26 cellular contexts compared by ENCODE assay signal in the genomic region with DNA sequence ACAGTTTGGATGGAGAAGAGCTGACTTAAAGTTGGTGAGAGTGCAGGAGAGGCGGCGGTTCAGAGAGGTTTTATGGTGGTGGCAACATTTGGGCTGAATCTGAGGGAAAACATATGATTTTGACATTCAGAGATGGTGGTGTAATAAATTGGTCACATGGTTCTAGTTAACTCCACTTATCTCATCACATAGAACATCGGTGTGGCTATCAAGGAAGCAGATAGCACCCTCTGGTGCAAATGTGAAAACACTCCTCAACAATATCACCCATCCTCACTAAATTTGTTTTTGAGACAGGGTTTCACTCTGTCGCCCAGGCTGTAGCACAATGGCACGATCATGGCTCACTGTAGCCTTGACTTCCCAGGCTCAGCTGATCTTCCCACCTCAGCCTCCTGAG. TPM values are rescaled to one million over a fixed set of nuclear protein-coding genes. Genes with fewer than 3 reads are reported as not detected.
A peak's percentile ranks its signal among the peaks of the same experiment; 100 is the strongest.
DNase-seq lines count a peak whose midpoint lies in the region; FAIRE-seq and TF ChIP-seq lines count a peak whose summit lies in the region.
"Had no signal": no experiment of that assay in that cellular context is flagged by ENCODE, and none has a peak within 500 bp of the region (broad histone marks: within the 10 kb centered on the region; RNA-seq: fewer than 3 reads in every experiment).

No MANE protein-coding gene starts in this region.

- TF ChIP-seq CTCF in dorsolateral prefrontal cortex (IDR thresholded peaks at IDR 0.05 in 54 of 56, conservative IDR thresholded peaks at IDR 0.05 in 2 of 56; ENCODE audit: low read depth in 1 of 56, partially characterized antibody in 56 of 56) = no peak
- no peak for TF ChIP-seq CTCF in esophagus muscularis mucosa (IDR thresholded peaks at IDR 0.05)

- H3K27me3 ChIP-seq in adipocyte (replicated peaks; ENCODE audit: control insufficient read depth, insufficient read depth, low read length) (peaks cover 12% of the 10 kb centered on the region), dorsolateral prefrontal cortex (peaks cover 0 to 84% (median 24%) of the 10 kb centered on the region in 45 donors), esophagus muscularis mucosa (no peaks in the 10 kb centered on the region)

- H3K4me3 ChIP-seq in adipocyte (ENCODE audit: low read length) = no peak overlapping the region
- H3K4me3 ChIP-seq in dorsolateral prefrontal cortex = no peak overlapping the region
- H3K4me3 ChIP-seq in esophagus muscularis mucosa = no peak overlapping the region
- H3K4me3 ChIP-seq: adrenal gland, GM23338, smooth muscle cell, thoracic aorta had no signal

- H3K36me3 ChIP-seq in adipocyte (ENCODE audit: control insufficient read depth, insufficient read depth, low read length, severe bottlenecking) = no peaks in the 10 kb centered on the region
- H3K36me3 ChIP-seq in esophagus muscularis mucosa = no peaks in the 10 kb centered on the region
- H3K36me3 ChIP-seq: adrenal gland, thoracic aorta had no signal

- peaks cover 25% of the 10 kb centered on the region for H3K4me1 ChIP-seq in adipocyte (ENCODE audit: control insufficient read depth, insufficient read depth, low read length)
- peaks cover 0 to 27% (median 17%) of the 10 kb centered on the region in 4 donors for H3K4me1 ChIP-seq in esophagus muscularis mucosa
- H3K4me1 ChIP-seq: adrenal gland had no signal

- TF ChIP-seq POLR2A in esophagus muscularis mucosa (IDR thresholded peaks at IDR 0.05; ENCODE audit: low read depth) = no peak

- H3K27ac ChIP-seq in dorsolateral prefrontal cortex = no peak overlapping the region
- H3K27ac ChIP-seq in esophagus muscularis mucosa (replicated peaks in 1 of 4) = no peak overlapping the region
- H3K27ac ChIP-seq: adrenal gland, thoracic aorta had no signal

- TF ChIP-seq EP300 in esophagus muscularis mucosa (IDR thresholded peaks at IDR 0.05) = no peak

- in situ Hi-C loops in Caki2 (cut with HindIII; ENCODE audit: low pct_unique_long_range_greater_than_20kb, low sequenced_read_pairs) = no loop called here

- DNase-seq in Caki2 (ENCODE audit: low read depth) = peak; percentile 11
- peak; percentile 41 for DNase-seq in HTR-8/SVneo (ENCODE audit: insufficient read length, low spot score)
- peak; percentile 4 for DNase-seq in adipocyte (ENCODE audit: low read depth)
- DNase-seq in fibroblast of the conjunctiva (ENCODE audit: low read depth) = peak; percentile 43
- no peak for DNase-seq in dorsolateral prefrontal cortex
- DNase-seq in HuH-7 (ENCODE audit: low spot score) = no peak
- DNase-seq in NCI-H146 treated with DMSO at 0.1 percent for 48 hours (lab: John Stamatoyannopoulos, UW; ENCODE audit: unreplicated experiment) = no peak
- DNase-seq in esophagus muscularis mucosa (ENCODE audit: extremely low spot score) = no peak
- DNase-seq: activated CD4-positive, alpha-beta memory T cell treated with anti-CD3 and anti-CD28 coated beads, Interleukin-2, amount 10 ng/mL, durations not matched to agents 7 days and 5 days; activated gamma-delta T cell; adrenal gland; CD4-positive, CD25-positive, alpha-beta regulatory T cell; DMS153; NCI-H1694 treated with DMSO at 0.1 percent for 48 hours; NCI-H69; nucleus accumbens; stimulated activated CD4-positive, alpha-beta T cell treated with anti-CD3 and anti-CD28 coated beads, Interleukin-2, amount 100 ng/mL, for 48 hours; stimulated activated naive CD4-positive, alpha-beta T cell; SW 1271 had no signal

- 85% methylated on average over 5 of the region's 5 CpGs for WGBS in esophagus muscularis mucosa

- H3K9me3 ChIP-seq in adipocyte (ENCODE audit: control insufficient read depth, low read length) = no peaks in the 10 kb centered on the region
- H3K9me3 ChIP-seq in esophagus muscularis mucosa = no peaks in the 10 kb centered on the region
- H3K9me3 ChIP-seq: adrenal gland, thoracic aorta had no signal

- intact Hi-C loops in dorsolateral prefrontal cortex (cut with DNase I) (no loop called here), esophagus muscularis mucosa (cut with DNase I) (no loop called here)

- peak; percentile 80 for FAIRE-seq in HTR-8/SVneo (lab: Jason Lieb, UNC)

- no peak overlapping the region for H3K9ac ChIP-seq in adipocyte (ENCODE audit: low read length)

RNA-seq across cellular contexts. Expression of a gene that starts 28.8 kb away (rescaled TPM):
- total RNA-seq in Caki2 (2014; rRNA removed; shearing (Covaris generic); ENCODE audit: low replicate concordance) = not detected in 2 replicates
- total RNA-seq in dorsolateral prefrontal cortex = under 1 TPM in 5 of 120 experiments, not detected in 115; 0.18 to 0.27 (median 0.20) TPM
- under 1 TPM in 1 of 4 donors, not detected in 3; 0.33 TPM for total RNA-seq in esophagus muscularis mucosa
- total RNA-seq: activated CD4-positive, alpha-beta memory T cell treated with anti-CD3 and anti-CD28 coated beads, Interleukin-2, amount 10 ng/mL, durations not matched to agents 7 days and 5 days; adrenal gland; CD4-positive, CD25-positive, alpha-beta regulatory T cell; G401; glomerular endothelial cell; GM23338; myocyte; renal cortical epithelial cell; thoracic aorta had no signal

Comparison
In these comparisons a context has a peak if more than half of its experiments do, and no peak if none do; other contexts are left out.
1. DNase-seq: peak in Caki2 (single experiment), HTR-8/SVneo (single experiment), adipocyte (single experiment) and fibroblast of the conjunctiva (single experiment); none in dorsolateral prefrontal cortex (0 of 10), HuH-7 (single experiment), NCI-H146 treated with DMSO at 0.1 percent for 48 hours (single experiment) and esophagus muscularis mucosa (single experiment).